In genomic region chr15:67147410-67147949, GRCh38 we compare ENCODE assay signal across 8 cellular contexts.
A peak's percentile ranks its signal among the peaks of the same experiment; 100 is the strongest.
DNase-seq lines count a peak whose midpoint lies in the region; ATAC-seq and TF ChIP-seq lines count a peak whose summit lies in the region.

No MANE protein-coding gene starts in this region.

- no peak for TF ChIP-seq CTCF in CD8-positive, alpha-beta T cell (IDR thresholded peaks at IDR 0.05)
- no peak for TF ChIP-seq CTCF in esophagus squamous epithelium (IDR thresholded peaks at IDR 0.05)

- no peak overlapping the region for H3K4me3 ChIP-seq in CD8-positive, alpha-beta T cell (ENCODE audit: low read depth, low read length)
- H3K4me3 ChIP-seq in SJSA1 (no peak overlapping the region), esophagus squamous epithelium (peak overlapping the region in 1 of 4 donors; percentile 8), rectal smooth muscle tissue (ENCODE audit: low read length) (no peak overlapping the region)

- 30 to 31% methylated on average over 6 of the region's 6 CpGs for WGBS in esophagus squamous epithelium, 2 donors

- no peak for TF ChIP-seq POLR2A in esophagus squamous epithelium (IDR thresholded peaks at IDR 0.05)

- H3K27ac ChIP-seq in CD8-positive, alpha-beta T cell (ENCODE audit: low read depth, low read length), result no peak overlapping the region
- H3K27ac ChIP-seq in SJSA1 (peak overlapping the region; percentile 98), esophagus squamous epithelium (peak overlapping the region; percentile 89 to 96 (median 92)), rectal smooth muscle tissue (ENCODE audit: low read depth, low read length) (peak overlapping the region; percentile 81)

- no peaks in the 10 kb centered on the region for H3K27me3 Mint-ChIP-seq in CD8-positive, alpha-beta T cell (ENCODE audit: low read depth)

- H3K4me3 Mint-ChIP-seq in CD8-positive, alpha-beta T cell, result peak overlapping the region; percentile 30

- CTCF ChIA-PET in CD8-positive, alpha-beta T cell (lab: Charles Lee), result interaction anchor here (0.6 kb wide), 1 partner anchor 360 kb away, joined by 3 read pairs; no protein-coding TSS in a partner anchor

- no peaks in the 10 kb centered on the region for H3K36me3 Mint-ChIP-seq in CD8-positive, alpha-beta T cell

- peaks cover 50% of the 10 kb centered on the region for H3K4me1 ChIP-seq in CD8-positive, alpha-beta T cell (ENCODE audit: insufficient read depth, low read length)
- peaks cover 96% of the 10 kb centered on the region for H3K4me1 ChIP-seq in SJSA1 (replicated peaks)
- peaks cover 55 to 100% (median 90%) of the 10 kb centered on the region in 3 donors for H3K4me1 ChIP-seq in esophagus squamous epithelium
- H3K4me1 ChIP-seq in rectal smooth muscle tissue (ENCODE audit: control insufficient read depth, insufficient read depth, low read length), result peaks cover 27% of the 10 kb centered on the region

- H3K9me3 ChIP-seq in CD8-positive, alpha-beta T cell (ENCODE audit: low read length), result no peaks in the 10 kb centered on the region
- H3K9me3 ChIP-seq in SJSA1 (replicated peaks) (no peaks in the 10 kb centered on the region), esophagus squamous epithelium (no peaks in the 10 kb centered on the region)

- no peaks in the 10 kb centered on the region for H3K36me3 ChIP-seq in CD8-positive, alpha-beta T cell (ENCODE audit: insufficient read depth, low read length)
- H3K36me3 ChIP-seq in SJSA1 (no peaks in the 10 kb centered on the region; the same call in 1 of the 2 replicates), esophagus squamous epithelium (no peaks in the 10 kb centered on the region), rectal smooth muscle tissue (ENCODE audit: control insufficient read depth, insufficient read depth, low read length) (no peaks in the 10 kb centered on the region)

- peaks cover 76% of the 10 kb centered on the region for H3K4me1 Mint-ChIP-seq in CD8-positive, alpha-beta T cell (ENCODE audit: low read depth)

- intact Hi-C loops in CD8-positive, alpha-beta T cell (cut with DNase I, micrococcal nuclease), result loop anchor here in 1 of 2 experiments (5.0 kb wide), 1 partner anchor 45 kb away; no protein-coding TSS in a partner anchor
- intact Hi-C loops in esophagus squamous epithelium (cut with DNase I), result no loop called here

- no peak for DNase-seq in CD8-positive, alpha-beta T cell
- no peak for DNase-seq in SJSA1 (ENCODE audit: low read depth in 1 of 2, low spot score in 2 of 2)
- DNase-seq in esophagus squamous epithelium (lab: John Stamatoyannopoulos, UW), result no peak
- no peak for DNase-seq in effector CD4-positive, alpha-beta T cell
- no peak for DNase-seq in HUDEP-2 (lab: John Stamatoyannopoulos, UW; ENCODE audit: unreplicated experiment in 76 of 76)
- DNase-seq in NCI-H1436 treated with DMSO at 0.1 percent for 48 hours (lab: John Stamatoyannopoulos, UW), result no peak

- H3K27me3 ChIP-seq in CD8-positive, alpha-beta T cell (ENCODE audit: insufficient read depth, low read length), result no peaks in the 10 kb centered on the region
- H3K27me3 ChIP-seq in SJSA1 (replicated peaks) (no peaks in the 10 kb centered on the region), esophagus squamous epithelium (no peaks in the 10 kb centered on the region), rectal smooth muscle tissue (ENCODE audit: control insufficient read depth, insufficient read depth, low read length) (no peaks in the 10 kb centered on the region)

- H3K9ac ChIP-seq in rectal smooth muscle tissue (ENCODE audit: low read length), result no peak overlapping the region

- peak overlapping the region; percentile 49 for H3K27ac Mint-ChIP-seq in CD8-positive, alpha-beta T cell

- H3K9me3 Mint-ChIP-seq in CD8-positive, alpha-beta T cell, result no peaks in the 10 kb centered on the region

- POLR2A ChIA-PET in CD8-positive, alpha-beta T cell (lab: Charles Lee), result interaction anchor here (0.7 to 0.8 kb wide), 2 partner anchors 12 to 110 kb away, joined by 3 read pairs; no protein-coding TSS in a partner anchor

- no peak for ATAC-seq in CD8-positive, alpha-beta T cell
- ATAC-seq in HG02885 (IDR thresholded peaks at IDR 0.05; ENCODE audit: poor library complexity, unreplicated experiment), result no peak
